ENCODE assay signal across 34 cellular contexts in the genomic region with DNA sequence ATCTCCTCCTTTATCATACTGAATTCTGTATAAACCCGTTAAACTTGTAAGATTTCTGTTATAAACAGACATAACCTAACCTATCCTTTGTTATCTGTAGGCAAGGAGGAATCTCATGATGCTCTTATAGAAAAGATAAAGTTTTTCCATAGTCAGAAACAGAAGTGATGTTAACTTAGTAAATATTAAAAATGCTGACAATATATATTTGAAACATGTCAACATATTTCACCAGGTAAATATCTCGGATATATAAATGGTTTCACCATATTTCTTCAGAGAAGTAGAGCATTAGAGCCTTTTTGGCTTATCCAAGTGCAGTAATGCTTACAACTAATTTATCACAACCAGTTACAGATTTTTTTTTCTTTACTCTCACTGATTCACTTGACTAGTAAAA.
DNase-seq lines count a peak whose midpoint lies in the region; ATAC-seq, FAIRE-seq and TF ChIP-seq lines count a peak whose summit lies in the region.
"Had no signal": no experiment of that assay in that cellular context is flagged by ENCODE, and none has a peak within 500 bp of the region (broad histone marks: within the 10 kb centered on the region; RNA-seq: fewer than 3 reads in every experiment).

No MANE protein-coding gene starts in this region.

- no peak overlapping the region for H4K5ac ChIP-seq in IMR-90 (ENCODE audit: low read depth, low read length)

- no peak for TF ChIP-seq POLR2A in HepG2 (IDR thresholded peaks at IDR 0.05; ENCODE audit: insufficient read depth in 1 of 2, low read depth in 2 of 2, low read length in 2 of 2)
- TF ChIP-seq POLR2A in right lobe of liver (IDR thresholded peaks at IDR 0.05), result no peak
- TF ChIP-seq POLR2A in A549 (IDR thresholded peaks at IDR 0.05; ENCODE audit: low read length), result no peak
- no peak for TF ChIP-seq POLR2A in IMR-90 (IDR thresholded peaks at IDR 0.05; ENCODE audit: low read depth, low read length)
- no peak for TF ChIP-seq POLR2A in K562 (conservative IDR thresholded peaks at IDR 0.05)

- TF ChIP-seq RAD21 in HepG2 (CRISPR knock-in tag; IDR thresholded peaks at IDR 0.05), result no peak
- TF ChIP-seq RAD21 in A549 (conservative IDR thresholded peaks at IDR 0.05 in 1 of 2, IDR thresholded peaks at IDR 0.05 in 1 of 2), result no peak
- TF ChIP-seq RAD21 in IMR-90 (IDR thresholded peaks at IDR 0.05; ENCODE audit: low read length), result no peak
- TF ChIP-seq RAD21 in K562 (CRISPR knock-in tag; conservative IDR thresholded peaks at IDR 0.05 in 1 of 2, IDR thresholded peaks at IDR 0.05 in 1 of 2), result no peak

- H4K91ac ChIP-seq in IMR-90 (ENCODE audit: insufficient read depth, low read depth, low read length), result no peak overlapping the region

- no peak overlapping the region for H3K4ac ChIP-seq in IMR-90 (ENCODE audit: low read depth, low read length)

- no peaks in the 10 kb centered on the region for H3K27me3 ChIP-seq in HepG2 (ENCODE audit: control insufficient read depth in 1 of 2, insufficient read depth in 2 of 2, low read length in 2 of 2)
- H3K27me3 ChIP-seq in right lobe of liver, result no peaks in the 10 kb centered on the region
- H3K27me3 ChIP-seq in IMR-90 (ENCODE audit: control insufficient read depth, insufficient read depth, low read length), result no peaks in the 10 kb centered on the region
- no peaks in the 10 kb centered on the region for H3K27me3 ChIP-seq in K562 (ENCODE audit: control insufficient read depth in 2 of 2, insufficient read depth in 2 of 2, low read length in 2 of 2)
- H3K27me3 ChIP-seq: BE2C; BLaER1; BLaER1 treated with 17β-estradiol and CSF1 and Interleukin-3, amounts not matched to agents 10 nM and 100 nM had no signal

- H3K14ac ChIP-seq in IMR-90 (replicated peaks; ENCODE audit: low read depth, low read length), result no peak overlapping the region

- CTCF ChIA-PET in HepG2 (lab: Yijun Ruan, JAX; ENCODE audit: low intra/inter-chr PET ratio, low total read pairs), result no interaction called here
- CTCF ChIA-PET in A549 (lab: Yijun Ruan, JAX), result no interaction called here
- CTCF ChIA-PET in IMR-90 (lab: Yijun Ruan, JAX), result no interaction called here
- CTCF ChIA-PET in K562 (lab: Yijun Ruan, JAX; ENCODE audit: low intra/inter-chr PET ratio), result no interaction called here

- 2% methylated on average over 2 of the region's 2 CpGs for WGBS in HepG2 (ENCODE audit: low lambda C conversion rate)
- WGBS in right lobe of liver (ENCODE audit: insufficient coverage, low coverage, low lambda C conversion rate, missing lambda C conversion rate), result 43% methylated on average over 2 of the region's 2 CpGs
- 5% methylated on average over 2 of the region's 2 CpGs for WGBS in A549 (ENCODE audit: missing lambda C conversion rate)
- WGBS in IMR-90 (ENCODE audit: extremely low coverage in 2 of 2, insufficient read length in 1 of 2), 2 experiments, result no CpG with 5 or more reads among the region's 2 CpGs
- WGBS in K562 (ENCODE audit: insufficient coverage, low coverage, missing lambda C conversion rate), result 0% methylated on average over 2 of the region's 2 CpGs

- BruUV-seq in HepG2 (replicated peaks; lab: Mats Ljungman, UMichigan), result no TSS peak
- no TSS peak for BruUV-seq in IMR-90 (replicated peaks; lab: Mats Ljungman, UMichigan)
- BruUV-seq in K562 (replicated peaks; lab: Mats Ljungman, UMichigan), result no TSS peak

- H2AFZ ChIP-seq in HepG2 (ENCODE audit: low read length), result no peak overlapping the region
- H2AFZ ChIP-seq in IMR-90 (replicated peaks; ENCODE audit: low read length, poor library complexity), result no peak overlapping the region
- no peak overlapping the region for H2AFZ ChIP-seq in K562 (ENCODE audit: low read depth, low read length)

- no peak overlapping the region for H3K56ac ChIP-seq in IMR-90 (ENCODE audit: extremely low read depth, insufficient read depth, low read length)

- ATAC-seq in HepG2, result no peak
- no peak for ATAC-seq in right lobe of liver
- no peak for ATAC-seq in A549
- ATAC-seq in IMR-90 (ENCODE audit: low read depth), result no peak
- ATAC-seq in K562, result no peak
- ATAC-seq: CD8-positive, alpha-beta T cell had no signal

- no peak overlapping the region for H2AK9ac ChIP-seq in IMR-90 (replicated peaks; ENCODE audit: low read depth, low read length, poor library complexity)

- intact Hi-C loops in HepG2 (cut with micrococcal nuclease; ENCODE audit: unreplicated experiment) (no loop called here), right lobe of liver (cut with DNase I) (no loop called here), IMR-90 (cut with micrococcal nuclease) (no loop called here), K562 (cut with micrococcal nuclease) (no loop called here), kidney (cut with DNase I) (no loop called here)

- H3K27ac ChIP-seq in HepG2 (ENCODE audit: extremely low read length, insufficient read depth, low read length) (no peak overlapping the region), right lobe of liver (no peak overlapping the region), A549 (no peak overlapping the region), IMR-90 (ENCODE audit: insufficient read depth, low read length) (no peak overlapping the region), K562 (ENCODE audit: extremely low read depth, low read depth, low read length) (no peak overlapping the region), kidney (ENCODE audit: low read depth in 2 of 2, low read length in 2 of 2) (no peak overlapping the region)
- H3K27ac ChIP-seq: 22Rv1; BLaER1; BLaER1 treated with 17β-estradiol and CSF1 and Interleukin-3, amounts not matched to agents 10 nM and 100 nM; C4-2B had no signal

- no peaks in the 10 kb centered on the region for H3K79me2 ChIP-seq in HepG2 (ENCODE audit: insufficient read depth, low read length)
- H3K79me2 ChIP-seq in K562 (ENCODE audit: control insufficient read depth, insufficient read depth, low read length), result no peaks in the 10 kb centered on the region

- H4K20me1 ChIP-seq in HepG2 (ENCODE audit: insufficient read depth, low read length) (no peaks in the 10 kb centered on the region), IMR-90 (ENCODE audit: insufficient read depth, low read length) (no peaks in the 10 kb centered on the region), K562 (replicated peaks; ENCODE audit: control insufficient read depth, insufficient read depth, low read length) (no peaks in the 10 kb centered on the region)
- H4K20me1 ChIP-seq: BLaER1; BLaER1 treated with 17β-estradiol and CSF1 and Interleukin-3, amounts not matched to agents 10 nM and 100 nM had no signal

- no peak overlapping the region for H4K8ac ChIP-seq in IMR-90 (ENCODE audit: low read depth in 2 of 2, low read length in 2 of 2)

- no peak overlapping the region for H3K23ac ChIP-seq in IMR-90 (ENCODE audit: low read depth, low read length)

- no peak for DNase-seq in HepG2 (ENCODE audit: low spot score)
- DNase-seq in right lobe of liver, result no peak
- no peak for DNase-seq in A549 (ENCODE audit: low read depth in 1 of 2, low spot score in 1 of 2)
- DNase-seq in IMR-90, result no peak
- no peak for DNase-seq in K562 (ENCODE audit: extremely low read depth in 1 of 4, low spot score in 3 of 4)
- no peak for DNase-seq in NCI-H187 (lab: John Stamatoyannopoulos, UW)
- no peak for DNase-seq in NK-92 (lab: John Stamatoyannopoulos, UW; ENCODE audit: unreplicated experiment)
- no peak for DNase-seq in kidney
- DNase-seq: 8988T; ACHN; AML-193; BE2C; C1 segment of cervical spinal cord; Caco-2; Calu3; CD4-positive, alpha-beta memory T cell; CD4-positive, alpha-beta T cell; CD4-positive, CD25-positive, alpha-beta regulatory T cell; CD8-positive, alpha-beta memory T cell; CD8-positive, alpha-beta T cell; COR-L47; DMS 273 treated with DMSO at 0.1 percent for 48 hours; DMS153; DMS53; DMS79; DMS79 treated with DMSO at 0.1 percent for 48 hours; DND-41; EL had no signal

- TF ChIP-seq CTCF in HepG2 (CRISPR knock-in tag; IDR thresholded peaks at IDR 0.05) (no peak), right lobe of liver (IDR thresholded peaks at IDR 0.05) (no peak), A549 (IDR thresholded peaks at IDR 0.05) (no peak), IMR-90 (conservative IDR thresholded peaks at IDR 0.05; ENCODE audit: low read depth, low read length) (no peak), K562 (IDR thresholded peaks at IDR 0.05 in 2 of 3, conservative IDR thresholded peaks at IDR 0.05 in 1 of 3; ENCODE audit: insufficient read depth in 2 of 3, low read depth in 1 of 3, low read length in 3 of 3) (no peak), kidney (IDR thresholded peaks at IDR 0.05; ENCODE audit: borderline replicate concordance, extremely low read depth, insufficient read depth) (no peak)

- H3K79me1 ChIP-seq in IMR-90 (ENCODE audit: low read depth in 1 of 2, low read length in 2 of 2), result no peaks in the 10 kb centered on the region

- H3K9ac ChIP-seq in HepG2 (ENCODE audit: insufficient read depth, low read depth, low read length) (no peak overlapping the region), IMR-90 (ENCODE audit: low read depth, low read length) (no peak overlapping the region), K562 (ENCODE audit: insufficient read depth in 1 of 2, low read depth in 2 of 2, low read length in 2 of 2) (no peak overlapping the region), kidney (ENCODE audit: low read length in 2 of 2) (no peak overlapping the region)
- H3K9ac ChIP-seq: BLaER1; BLaER1 treated with 17β-estradiol and CSF1 and Interleukin-3, amounts not matched to agents 10 nM and 100 nM had no signal

- H3K36me3 ChIP-seq in HepG2 (replicated peaks in 1 of 2; ENCODE audit: control insufficient read depth in 1 of 2, insufficient read depth in 2 of 2, low read length in 2 of 2) (no peaks in the 10 kb centered on the region), right lobe of liver (no peaks in the 10 kb centered on the region), IMR-90 (ENCODE audit: control insufficient read depth, insufficient read depth, low read length) (no peaks in the 10 kb centered on the region), K562 (ENCODE audit: control insufficient read depth, insufficient read depth, low read length) (no peaks in the 10 kb centered on the region), kidney (ENCODE audit: control insufficient read depth in 1 of 2, insufficient read depth in 2 of 2, low read length in 2 of 2) (no peaks in the 10 kb centered on the region)
- H3K36me3 ChIP-seq: BE2C; BLaER1; BLaER1 treated with 17β-estradiol and CSF1 and Interleukin-3, amounts not matched to agents 10 nM and 100 nM had no signal

- no peak overlapping the region for H2BK120ac ChIP-seq in IMR-90 (ENCODE audit: low read depth, low read length)

- H3K4me1 ChIP-seq in HepG2 (ENCODE audit: insufficient read depth, low read length) (no peaks in the 10 kb centered on the region), right lobe of liver (no peaks in the 10 kb centered on the region), A549 (no peaks in the 10 kb centered on the region), IMR-90 (ENCODE audit: control insufficient read depth, insufficient read depth, low read length) (no peaks in the 10 kb centered on the region), K562 (replicated peaks in 1 of 2; ENCODE audit: control insufficient read depth in 2 of 2, insufficient read depth in 2 of 2, low read length in 2 of 2) (no peaks in the 10 kb centered on the region), kidney (ENCODE audit: control insufficient read depth in 1 of 2, insufficient read depth in 1 of 2, low read depth in 1 of 2, low read length in 2 of 2) (no peaks in the 10 kb centered on the region)
- H3K4me1 ChIP-seq: BE2C; BLaER1; BLaER1 treated with 17β-estradiol and CSF1 and Interleukin-3, amounts not matched to agents 10 nM and 100 nM; Caco-2 had no signal

- no peak overlapping the region for H2BK15ac ChIP-seq in IMR-90 (ENCODE audit: low read depth, low read length)

- H3K4me2 ChIP-seq in HepG2 (ENCODE audit: low read depth, low read length), result no peak overlapping the region
- H3K4me2 ChIP-seq in A549, result no peak overlapping the region
- no peak overlapping the region for H3K4me2 ChIP-seq in IMR-90 (ENCODE audit: low read depth, low read length)
- H3K4me2 ChIP-seq in K562 (ENCODE audit: insufficient read depth, low read length), result no peak overlapping the region
- H3K4me2 ChIP-seq: BLaER1; BLaER1 treated with 17β-estradiol and CSF1 and Interleukin-3, amounts not matched to agents 10 nM and 100 nM had no signal

- TF ChIP-seq EP300 in HepG2 (IDR thresholded peaks at IDR 0.05; ENCODE audit: low read depth in 2 of 2, low read length in 2 of 2) (no peak), HepG2 (CRISPR knock-in tag; IDR thresholded peaks at IDR 0.05; ENCODE audit: borderline replicate concordance) (no peak), A549 (IDR thresholded peaks at IDR 0.05) (no peak), K562 (IDR thresholded peaks at IDR 0.05; ENCODE audit: low read length) (no peak)

- H3K9me3 ChIP-seq in HepG2 (ENCODE audit: low read length), result peaks cover 64% of the 10 kb centered on the region
- H3K9me3 ChIP-seq in right lobe of liver, result no peaks in the 10 kb centered on the region
- H3K9me3 ChIP-seq in A549, result no peaks in the 10 kb centered on the region
- peaks cover 2% of the 10 kb centered on the region; the same call in 1 of the 2 replicates for H3K9me3 ChIP-seq in IMR-90 (ENCODE audit: control insufficient read depth, insufficient read depth, low read length)
- no peaks in the 10 kb centered on the region for H3K9me3 ChIP-seq in K562 (replicated peaks; ENCODE audit: control insufficient read depth, insufficient read depth, low read depth, low read length)
- H3K9me3 ChIP-seq in kidney (ENCODE audit: control insufficient read depth in 1 of 2, low read length in 2 of 2), result no peaks in the 10 kb centered on the region
- H3K9me3 ChIP-seq: BE2C, Caco-2 had no signal

- H2AK5ac ChIP-seq in IMR-90 (ENCODE audit: low read depth, low read length), result no peak overlapping the region

- H3K9me1 ChIP-seq in IMR-90 (ENCODE audit: insufficient read depth, low read length), result no peaks in the 10 kb centered on the region
- no peaks in the 10 kb centered on the region for H3K9me1 ChIP-seq in K562 (ENCODE audit: control insufficient read depth, insufficient read depth, low read length)

- H3K4me3 ChIP-seq in HepG2 (replicated peaks in 1 of 3; ENCODE audit: insufficient read depth in 1 of 3, low read depth in 2 of 3, low read length in 3 of 3) (no peak overlapping the region), right lobe of liver (no peak overlapping the region), A549 (no peak overlapping the region), IMR-90 (ENCODE audit: insufficient read depth, low read depth, low read length) (no peak overlapping the region), K562 (no peak overlapping the region), kidney (ENCODE audit: low read length in 2 of 2) (no peak overlapping the region)
- H3K4me3 ChIP-seq: BLaER1; BLaER1 treated with 17β-estradiol and CSF1 and Interleukin-3, amounts not matched to agents 10 nM and 100 nM had no signal

- no peak overlapping the region for H2BK5ac ChIP-seq in IMR-90 (ENCODE audit: low read depth, low read length, poor library complexity, severe bottlenecking)

- H2BK20ac ChIP-seq in IMR-90 (ENCODE audit: low read depth, low read length), result no peak overlapping the region

- FAIRE-seq in HepG2 (lab: Jason Lieb, UNC) (no peak), A549 (lab: Jason Lieb, UNC) (no peak), K562 (lab: Jason Lieb, UNC) (no peak), kidney (lab: Jason Lieb, UNC) (no peak)
- FAIRE-seq: A204.1, D721Med had no signal

- dilution Hi-C loops in IMR-90 (cut with HindIII; ENCODE audit: low sequenced_read_pairs, unreplicated experiment), result no loop called here

- in situ Hi-C loops in HepG2 (cut with HindIII; ENCODE audit: extremely low pct_ligation_motif_present, low pct_unique_long_range_greater_than_20kb) (no loop called here), IMR-90 (cut with MboI; ENCODE audit: low sequenced_read_pairs) (no loop called here), K562 (cut with MboI) (no loop called here)

- H3K18ac ChIP-seq in IMR-90 (ENCODE audit: low read depth, low read length), result no peak overlapping the region

- POLR2A ChIA-PET in HepG2 (lab: Yijun Ruan, JAX) (no interaction called here), A549 (lab: Yijun Ruan, JAX) (no interaction called here), IMR-90 (lab: Charles Lee; ENCODE audit: unreplicated experiment) (no interaction called here), K562 (lab: Yijun Ruan, JAX) (no interaction called here)

Comparison
In these comparisons a context has a peak if more than half of its experiments do, and no peak if none do; other contexts are left out.
1. Of the 241 proteins assayed by ChIP-seq in both HepG2 and K562: peak only in HepG2: MAFF; only in K562: MAFG; in both: MAFK; in neither: 238.